Comparison of ENCODE assay signal across 13 cellular contexts in the genomic region with DNA sequence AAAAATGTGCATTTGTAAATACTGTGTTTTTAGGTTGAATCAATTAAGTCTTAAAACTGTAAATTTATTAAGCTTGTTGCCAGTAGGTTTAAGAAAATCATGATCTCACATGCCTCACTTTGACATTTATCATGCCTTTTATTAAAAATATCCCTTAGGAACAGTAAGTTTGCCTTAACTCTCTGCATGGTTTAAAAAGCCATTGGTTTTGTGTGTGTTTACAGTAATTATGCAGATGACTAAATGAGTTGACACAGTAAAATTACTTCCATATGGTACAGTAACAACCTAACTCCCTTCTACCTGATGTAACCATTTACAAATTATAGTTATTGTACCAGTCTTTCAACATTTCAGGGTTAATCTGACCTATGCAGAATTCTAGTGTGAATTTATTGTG. TPM values are rescaled to one million over a fixed set of nuclear protein-coding genes. Genes with fewer than 3 reads are reported as not detected.
DNase-seq lines count a peak whose midpoint lies in the region; ATAC-seq and TF ChIP-seq lines count a peak whose summit lies in the region.
"Had no signal": no experiment of that assay in that cellular context is flagged by ENCODE, and none has a peak within 500 bp of the region (broad histone marks: within the 10 kb centered on the region; RNA-seq: fewer than 3 reads in every experiment).

No MANE protein-coding gene starts in this region.

- peaks cover 39% of the 10 kb centered on the region for H3K36me3 Mint-ChIP-seq in activated naive CD4-positive, alpha-beta T cell treated with anti-CD3 and anti-CD28 coated beads for 36 hours (ENCODE audit: low read depth)
- peaks cover 59% of the 10 kb centered on the region for H3K36me3 Mint-ChIP-seq in activated CD4-positive, alpha-beta memory T cell treated with anti-CD3 and anti-CD28 coated beads, Interleukin-2, amount 10 ng/mL, durations not matched to agents 7 days and 5 days (ENCODE audit: low read depth)
- H3K36me3 Mint-ChIP-seq in mesothelial cell of epicardium (peaks cover 53% of the 10 kb centered on the region), Caco-2 (ENCODE audit: insufficient read depth, unreplicated experiment) (peaks cover 75% of the 10 kb centered on the region)

- H3K27me3 ChIP-seq in Caco-2 (replicated peaks; ENCODE audit: control insufficient read depth, insufficient read depth, low read length) = no peaks in the 10 kb centered on the region
- H3K27me3 ChIP-seq: adrenal gland, SJCRH30 had no signal

- H3K27me3 Mint-ChIP-seq in activated naive CD4-positive, alpha-beta T cell treated with anti-CD3 and anti-CD28 coated beads for 36 hours (ENCODE audit: low read depth) = no peaks in the 10 kb centered on the region
- no peaks in the 10 kb centered on the region for H3K27me3 Mint-ChIP-seq in activated CD4-positive, alpha-beta memory T cell treated with anti-CD3 and anti-CD28 coated beads, Interleukin-2, amount 10 ng/mL, durations not matched to agents 7 days and 5 days
- H3K27me3 Mint-ChIP-seq in mesothelial cell of epicardium (ENCODE audit: low read depth) (no peaks in the 10 kb centered on the region), Caco-2 (ENCODE audit: insufficient read depth, unreplicated experiment) (no peaks in the 10 kb centered on the region)

- peaks cover 22% of the 10 kb centered on the region for H3K4me1 Mint-ChIP-seq in activated naive CD4-positive, alpha-beta T cell treated with anti-CD3 and anti-CD28 coated beads for 36 hours (ENCODE audit: low read depth)
- peaks cover 32% of the 10 kb centered on the region for H3K4me1 Mint-ChIP-seq in activated CD4-positive, alpha-beta memory T cell treated with anti-CD3 and anti-CD28 coated beads, Interleukin-2, amount 10 ng/mL, durations not matched to agents 7 days and 5 days
- H3K4me1 Mint-ChIP-seq in mesothelial cell of epicardium (peaks cover 20% of the 10 kb centered on the region), Caco-2 (ENCODE audit: low read depth, unreplicated experiment) (peaks cover 13% of the 10 kb centered on the region)

- H3K4me3 Mint-ChIP-seq in activated naive CD4-positive, alpha-beta T cell treated with anti-CD3 and anti-CD28 coated beads for 36 hours = no peak overlapping the region
- no peak overlapping the region for H3K4me3 Mint-ChIP-seq in activated CD4-positive, alpha-beta memory T cell treated with anti-CD3 and anti-CD28 coated beads, Interleukin-2, amount 10 ng/mL, durations not matched to agents 7 days and 5 days
- no peak overlapping the region for H3K4me3 Mint-ChIP-seq in mesothelial cell of epicardium
- no peak overlapping the region for H3K4me3 Mint-ChIP-seq in Caco-2 (ENCODE audit: unreplicated experiment)

- H3K9me3 Mint-ChIP-seq in activated naive CD4-positive, alpha-beta T cell treated with anti-CD3 and anti-CD28 coated beads for 36 hours = no peaks in the 10 kb centered on the region
- H3K9me3 Mint-ChIP-seq in activated CD4-positive, alpha-beta memory T cell treated with anti-CD3 and anti-CD28 coated beads, Interleukin-2, amount 10 ng/mL, durations not matched to agents 7 days and 5 days = no peaks in the 10 kb centered on the region
- H3K9me3 Mint-ChIP-seq in mesothelial cell of epicardium (no peaks in the 10 kb centered on the region), Caco-2 (ENCODE audit: unreplicated experiment) (no peaks in the 10 kb centered on the region)

- no peak for ATAC-seq in GM18870 (IDR thresholded peaks at IDR 0.05; ENCODE audit: unreplicated experiment)

- peak overlapping the region; percentile 20 for H3K27ac Mint-ChIP-seq in activated naive CD4-positive, alpha-beta T cell treated with anti-CD3 and anti-CD28 coated beads for 36 hours
- peak overlapping the region; percentile 29 for H3K27ac Mint-ChIP-seq in activated CD4-positive, alpha-beta memory T cell treated with anti-CD3 and anti-CD28 coated beads, Interleukin-2, amount 10 ng/mL, durations not matched to agents 7 days and 5 days
- peak overlapping the region; percentile 31 for H3K27ac Mint-ChIP-seq in mesothelial cell of epicardium
- no peak overlapping the region for H3K27ac Mint-ChIP-seq in Caco-2 (ENCODE audit: unreplicated experiment)

- H3K36me3 ChIP-seq in Caco-2 (ENCODE audit: control insufficient read depth, insufficient read depth, low read length) = peaks cover 1% of the 10 kb centered on the region; the same call in 1 of the 2 replicates

- BruUV-seq in Caco-2 (replicated peaks; lab: Mats Ljungman, UMichigan) = no TSS peak

- H3K4me3 ChIP-seq in Caco-2 (ENCODE audit: low read depth, low read length) = no peak overlapping the region
- H3K4me3 ChIP-seq: adrenal gland, SJCRH30 had no signal

- intact Hi-C loops in activated naive CD4-positive, alpha-beta T cell treated with anti-CD3 and anti-CD28 coated beads for 36 hours (cut with micrococcal nuclease) = no loop called here
- intact Hi-C loops in Caco-2 (cut with micrococcal nuclease; ENCODE audit: unreplicated experiment) = loop anchor here (5.0 to 10.0 kb wide), 2 partner anchors 34 to 329 kb away; a partner anchor contains a TSS

- H3K4me1 ChIP-seq in Caco-2 = peaks cover 11% of the 10 kb centered on the region
- H3K4me1 ChIP-seq: SJCRH30 had no signal

- POLR2A ChIA-PET in activated CD4-positive, alpha-beta memory T cell treated with anti-CD3 and anti-CD28 coated beads, Interleukin-2, amount 10 ng/mL, durations not matched to agents 7 days and 5 days (lab: Charles Lee) = no interaction called here
- POLR2A ChIA-PET in Caco-2 (lab: Charles Lee) = no interaction called here

- TF ChIP-seq CTCF in mesothelial cell of epicardium (IDR thresholded peaks at IDR 0.05; ENCODE audit: unreplicated experiment) (no peak), Caco-2 (IDR thresholded peaks at IDR 0.05; ENCODE audit: insufficient read depth in 1 of 2, low read depth in 1 of 2, low read length in 1 of 2, severe bottlenecking in 1 of 2, unreplicated experiment in 1 of 2) (no peak)

- CTCF ChIA-PET in activated naive CD4-positive, alpha-beta T cell treated with anti-CD3 and anti-CD28 coated beads for 36 hours (lab: Charles Lee) = interaction anchor here (0.5 kb wide), 1 partner anchor 17 kb away, joined by 3 read pairs; no protein-coding TSS in a partner anchor
- CTCF ChIA-PET in activated CD4-positive, alpha-beta memory T cell treated with anti-CD3 and anti-CD28 coated beads, Interleukin-2, amount 10 ng/mL, durations not matched to agents 7 days and 5 days (lab: Charles Lee) = no interaction called here
- CTCF ChIA-PET in Caco-2 (lab: Charles Lee) = no interaction called here

- no peaks in the 10 kb centered on the region for H3K9me3 ChIP-seq in Caco-2
- H3K9me3 ChIP-seq: adrenal gland, SJCRH30 had no signal

- no peak for DNase-seq in activated naive CD4-positive, alpha-beta T cell treated with anti-CD3 and anti-CD28 coated beads for 36 hours
- DNase-seq in activated naive CD4-positive, alpha-beta T cell treated with anti-CD3 and anti-CD28 coated beads, Interleukin-2, amount 50 U/mL, for 16 hours = no peak
- peak; percentile 23 for DNase-seq in HT-29 (ENCODE audit: low spot score)
- DNase-seq in activated CD4-positive, alpha-beta memory T cell treated with anti-CD3 and anti-CD28 coated beads, Interleukin-2, amount 10 ng/mL, durations not matched to agents 7 days and 5 days = no peak
- no peak for DNase-seq in mesothelial cell of epicardium (ENCODE audit: low spot score in 2 of 2, unreplicated experiment in 2 of 2)
- no peak for DNase-seq in DMS53 treated with DMSO at 0.1 percent for 48 hours (lab: John Stamatoyannopoulos, UW; ENCODE audit: unreplicated experiment)
- DNase-seq in Caco-2 = no peak
- DNase-seq: adrenal gland; hypothalamus; NK-92 treated with Interleukin-12 subunit alpha and Interleukin-12 subunit beta, amount 100 ng/mL, for 24 hours; posterior cingulate gyrus; SJCRH30 had no signal

RNA-seq across cellular contexts. Expression of a gene that starts 6.5 kb away (rescaled TPM):
- total RNA-seq in activated naive CD4-positive, alpha-beta T cell treated with anti-CD3 and anti-CD28 coated beads for 36 hours = 1,000 to 10,000 TPM; 4,224 to 4,246 TPM
- 1,425 and 1,723 TPM in 2 replicates for total RNA-seq in HT-29 (2014; rRNA removed; shearing (Covaris generic))
- total RNA-seq in activated CD4-positive, alpha-beta memory T cell treated with anti-CD3 and anti-CD28 coated beads, Interleukin-2, amount 10 ng/mL, durations not matched to agents 7 days and 5 days = 1,000 to 10,000 TPM; 2,001 to 2,049 TPM
- 1,991 to 2,076 TPM (median 2,048 TPM) in 3 replicates for total RNA-seq in mesothelial cell of epicardium
- total RNA-seq in Caco-2 (2022) = 1,720 and 1,761 TPM in 2 replicates

RNA-seq across cellular contexts. Expression of a gene that starts 35.3 kb away (rescaled TPM):
- total RNA-seq in activated naive CD4-positive, alpha-beta T cell treated with anti-CD3 and anti-CD28 coated beads for 36 hours = 1 to 10 TPM; 2.0 to 2.2 TPM
- 1.9 and 3.0 TPM in 2 replicates for total RNA-seq in HT-29 (2014; rRNA removed; shearing (Covaris generic))
- 1 to 10 TPM; 3.2 to 3.3 TPM for total RNA-seq in activated CD4-positive, alpha-beta memory T cell treated with anti-CD3 and anti-CD28 coated beads, Interleukin-2, amount 10 ng/mL, durations not matched to agents 7 days and 5 days
- total RNA-seq in mesothelial cell of epicardium (2.9 to 3.1 TPM (median 3.1 TPM) in 3 replicates), Caco-2 (2022) (2.4 and 2.5 TPM in 2 replicates)
